In genomic region chr21:17688912-17689874, GRCh38 we compare ENCODE assay signal across 8 cellular contexts.
A peak's percentile ranks its signal among the peaks of the same experiment; 100 is the strongest.
DNase-seq lines count a peak whose midpoint lies in the region; ATAC-seq and TF ChIP-seq lines count a peak whose summit lies in the region.

No MANE protein-coding gene starts in this region.

- peak; percentile 19 for TF ChIP-seq CTCF in GM13976 (IDR thresholded peaks at IDR 0.05; ENCODE audit: borderline replicate concordance, control extremely low read depth, extremely low read depth, insufficient read depth, missing control alignments)

- intact Hi-C loops in left ventricle myocardium superior (cut with micrococcal nuclease) = no loop called here

- no peaks in the 10 kb centered on the region for H3K27me3 Mint-ChIP-seq in activated T-helper 17 cell treated with anti-CD3 and anti-CD28 coated beads, Interleukin-2, amount 50 U/mL, for 72 hours

- no peak overlapping the region for H3K27ac Mint-ChIP-seq in activated T-helper 17 cell treated with anti-CD3 and anti-CD28 coated beads, Interleukin-2, amount 50 U/mL, for 72 hours

- no peak for DNase-seq in GM13976 (ENCODE audit: low spot score)
- DNase-seq in OCI-M1 (lab: John Stamatoyannopoulos, UW) = peak; percentile 82
- peak; percentile 46 for DNase-seq in left ventricle myocardium superior
- DNase-seq in stimulated activated CD4-positive, alpha-beta T cell treated with anti-CD3 and anti-CD28 coated beads, Interleukin-2, amount 100 ng/mL, for 24 hours = peak; percentile 66 to 70
- no peak for DNase-seq in NCI-H128 (lab: John Stamatoyannopoulos, UW; ENCODE audit: unreplicated experiment)

- in situ Hi-C loops in GM13976 (cut with MboI; ENCODE audit: low sequenced_read_pairs, unreplicated experiment) = no loop called here

- H3K4me1 Mint-ChIP-seq in activated T-helper 17 cell treated with anti-CD3 and anti-CD28 coated beads, Interleukin-2, amount 50 U/mL, for 72 hours = peaks cover 16% of the 10 kb centered on the region

- peaks cover 7% of the 10 kb centered on the region for H3K9me3 Mint-ChIP-seq in activated T-helper 17 cell treated with anti-CD3 and anti-CD28 coated beads, Interleukin-2, amount 50 U/mL, for 72 hours

- H3K4me3 Mint-ChIP-seq in activated T-helper 17 cell treated with anti-CD3 and anti-CD28 coated beads, Interleukin-2, amount 50 U/mL, for 72 hours = no peak overlapping the region

- peak; percentile 16 for ATAC-seq in activated T-helper 17 cell treated with anti-CD3 and anti-CD28 coated beads, Interleukin-2, amount 50 U/mL, for 72 hours (replicated peaks)
- ATAC-seq in left ventricle myocardium superior (no peak), GM19351 (IDR thresholded peaks at IDR 0.05; ENCODE audit: unreplicated experiment) (no peak), GM18868 (IDR thresholded peaks at IDR 0.05; ENCODE audit: unreplicated experiment) (no peak)

- no peaks in the 10 kb centered on the region for H3K36me3 Mint-ChIP-seq in activated T-helper 17 cell treated with anti-CD3 and anti-CD28 coated beads, Interleukin-2, amount 50 U/mL, for 72 hours (ENCODE audit: low read depth)

Comparison
In these comparisons a context has a peak if more than half of its experiments do, and no peak if none do; other contexts are left out.
1. DNase-seq: peak in OCI-M1 (single experiment), left ventricle myocardium superior (single experiment) and stimulated activated CD4-positive, alpha-beta T cell treated with anti-CD3 and anti-CD28 coated beads, Interleukin-2, amount 100 ng/mL, for 24 hours (2 of 2); none in GM13976 (single experiment) and NCI-H128 (single experiment).